Comparison of ENCODE assay signal across 8 cellular contexts in the genomic region with DNA sequence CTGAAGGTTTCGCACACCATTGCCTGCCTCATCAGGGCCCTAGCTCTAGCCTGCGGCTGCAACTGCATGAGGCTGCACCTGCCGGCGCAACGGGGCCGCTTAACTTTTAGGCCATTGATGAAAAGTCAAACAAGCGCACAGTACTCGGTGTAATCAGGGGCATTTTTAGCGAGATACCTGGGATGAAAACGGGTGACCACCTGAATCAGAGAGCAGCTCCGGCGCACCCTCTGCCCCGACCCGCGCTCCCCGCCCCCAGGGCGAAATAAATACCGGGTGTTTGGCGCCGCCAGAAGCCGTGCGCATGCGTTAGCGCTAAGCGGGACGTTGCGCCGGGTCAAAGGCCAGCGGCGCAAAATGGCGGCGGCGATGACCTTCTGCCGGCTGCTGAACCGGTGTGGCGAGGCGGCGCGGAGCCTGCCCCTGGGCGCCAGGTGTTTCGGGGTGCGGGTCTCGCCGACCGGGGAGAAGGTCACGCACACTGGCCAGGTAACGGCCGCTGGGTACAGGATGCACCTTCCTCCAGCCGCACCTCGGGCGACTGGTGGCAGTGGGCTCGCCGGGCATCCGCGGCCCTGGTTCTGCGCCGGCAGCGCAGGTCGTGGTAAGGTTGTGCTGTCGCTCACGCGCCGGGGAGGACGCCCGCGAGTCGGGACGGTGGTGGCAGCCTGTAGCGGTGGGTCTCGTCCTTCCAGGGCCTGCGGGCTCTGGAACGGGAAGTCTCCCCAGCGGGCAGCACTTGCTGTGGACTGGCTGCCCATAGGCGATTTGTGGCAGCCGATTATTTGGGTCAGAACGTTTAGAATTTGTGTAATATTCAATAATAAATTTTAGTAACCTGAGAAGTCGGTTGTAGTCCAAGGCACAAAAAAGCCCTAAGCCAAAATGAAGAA. TPM values are rescaled to one million over a fixed set of nuclear protein-coding genes. Genes with fewer than 3 reads are reported as not detected.
DNase-seq lines count a peak whose midpoint lies in the region; ATAC-seq lines count a peak whose summit lies in the region.

A gene (plus strand): TSS at position 347 of the 893 bp plus-strand sequence. CDS start 11 bp downstream, at position 358.

- ATAC-seq in GM18909 (IDR thresholded peaks at IDR 0.05; ENCODE audit: poor library complexity, unreplicated experiment) (peak; percentile 63), HG03159 (IDR thresholded peaks at IDR 0.05; ENCODE audit: unreplicated experiment) (peak; percentile 55), left lobe of liver (peak; percentile 73)

- DNase-seq in AG08396 (ENCODE audit: low spot score) (peak; percentile 87), NCI-H460 (ENCODE audit: extremely low read depth, low read depth) (peak; percentile 66), dedifferentiated amniotic fluid mesenchymal stem cell (ENCODE audit: extremely low spot score) (peak; percentile 31), left lobe of liver (ENCODE audit: low spot score) (peak; percentile 89)
- peak; percentile 85 for DNase-seq in activated CD4-positive, alpha-beta T cell treated with anti-CD3 and anti-CD28 coated beads for 48 hours
- peak; percentile 83 to 85 for DNase-seq in stimulated activated CD4-positive, alpha-beta T cell treated with anti-CD3 and anti-CD28 coated beads, Interleukin-2, amount 100 ng/mL, for 24 hours

RNA-seq across cellular contexts. Expression of the gene that starts here (rescaled TPM):
- total RNA-seq in NCI-H460 (2014; rRNA removed; shearing (Covaris generic)): 57.2 and 70.7 TPM in 2 replicates
- polyA plus RNA-seq in NCI-H460 (2014; cell fraction: nucleus; rRNA removed): 39.7 and 49.8 TPM in 2 replicates
- 27.0 TPM for total RNA-seq in left lobe of liver

Comparison
In these comparisons a context has a peak if more than half of its experiments do, and no peak if none do; other contexts are left out.
1. Peak in every context shown above with its lines: DNase-seq and ATAC-seq.
2. DNase-seq: peak in every context shown above with its lines; median percentile 89 in left lobe of liver; 87 in AG08396; 85 in activated CD4-positive, alpha-beta T cell treated with anti-CD3 and anti-CD28 coated beads for 48 hours; 84 in stimulated activated CD4-positive, alpha-beta T cell treated with anti-CD3 and anti-CD28 coated beads, Interleukin-2, amount 100 ng/mL, for 24 hours; 66 in NCI-H460; 31 in dedifferentiated amniotic fluid mesenchymal stem cell.